In the genomic region with DNA sequence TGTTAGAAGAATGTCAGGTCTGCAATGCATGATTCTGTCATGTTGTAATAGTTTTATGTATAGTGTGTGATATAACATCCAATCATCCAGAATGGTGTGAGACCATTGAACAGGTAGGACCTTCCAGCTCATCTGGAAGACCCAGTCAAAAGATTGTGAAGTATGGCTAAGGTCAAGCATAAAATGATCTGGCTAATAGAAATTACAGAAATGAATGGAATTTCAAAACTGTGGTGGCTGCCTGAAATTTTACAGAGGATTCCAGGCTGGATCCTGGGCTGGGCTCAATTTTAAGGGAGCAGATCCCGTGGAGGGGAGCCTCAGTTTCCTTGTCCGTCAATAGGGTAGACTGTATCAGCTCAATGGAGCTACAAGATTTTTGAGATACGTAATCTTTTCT, we compare ENCODE assay signal across 27 cellular contexts. TPM values are rescaled to one million over a fixed set of nuclear protein-coding genes. Genes with fewer than 3 reads are reported as not detected.
"Had no signal": no experiment of that assay in that cellular context is flagged by ENCODE, and none has a peak within 500 bp of the region (broad histone marks: within the 10 kb centered on the region; RNA-seq: fewer than 3 reads in every experiment).

No MANE protein-coding gene starts in this region.

- H3K36me3 Mint-ChIP-seq: activated naive CD8-positive, alpha-beta T cell treated with anti-CD3 and anti-CD28 coated beads for 36 hours; natural killer cell treated with Interleukin-12 subunit alpha and Interleukin-12 subunit beta and Interleukin-15 and Interleukin-18, amount 100 ng/mL, for 72 hours had no signal

- H3K36me3 ChIP-seq: colonic mucosa, lower lobe of right lung, spleen, tibial nerve had no signal

- H3K27ac Mint-ChIP-seq: activated naive CD4-positive, alpha-beta T cell treated with anti-CD3 and anti-CD28 coated beads for 36 hours; activated naive CD8-positive, alpha-beta T cell treated with anti-CD3 and anti-CD28 coated beads for 36 hours; activated T-cell treated with anti-CD3 and anti-CD28 coated beads, Interleukin-2, amount 50 U/mL, for 72 hours; natural killer cell treated with Interleukin-12 subunit alpha and Interleukin-12 subunit beta and Interleukin-15 and Interleukin-18, amount 100 ng/mL, for 72 hours; T-helper 17 cell had no signal

- H3K27me3 ChIP-seq: colonic mucosa, tibial nerve had no signal

- ATAC-seq: activated T-cell treated with anti-CD3 and anti-CD28 coated beads, Interleukin-2, amount 50 U/mL, for 72 hours; lower lobe of right lung; mucosa of descending colon; natural killer cell treated with Interleukin-12 subunit alpha and Interleukin-12 subunit beta and Interleukin-15 and Interleukin-18, amount 100 ng/mL, for 72 hours; right cardiac atrium; T-helper 17 cell had no signal

- H3K27ac ChIP-seq: colonic mucosa, lower lobe of right lung, spleen had no signal

- H3K9me3 Mint-ChIP-seq: activated naive CD4-positive, alpha-beta T cell treated with anti-CD3 and anti-CD28 coated beads for 36 hours; activated naive CD8-positive, alpha-beta T cell treated with anti-CD3 and anti-CD28 coated beads for 36 hours; activated T-cell treated with anti-CD3 and anti-CD28 coated beads, Interleukin-2, amount 50 U/mL, for 72 hours; central memory CD8-positive, alpha-beta T cell; immature natural killer cell; natural killer cell treated with Interleukin-12 subunit alpha and Interleukin-12 subunit beta and Interleukin-15 and Interleukin-18, amount 100 ng/mL, for 72 hours had no signal

- H3K4me3 Mint-ChIP-seq: activated naive CD4-positive, alpha-beta T cell treated with anti-CD3 and anti-CD28 coated beads for 36 hours; activated naive CD8-positive, alpha-beta T cell treated with anti-CD3 and anti-CD28 coated beads for 36 hours; activated T-cell treated with anti-CD3 and anti-CD28 coated beads, Interleukin-2, amount 50 U/mL, for 72 hours; central memory CD8-positive, alpha-beta T cell; natural killer cell treated with Interleukin-12 subunit alpha and Interleukin-12 subunit beta and Interleukin-15 and Interleukin-18, amount 100 ng/mL, for 72 hours; T-helper 17 cell had no signal

- DNase-seq: activated CD4-positive, alpha-beta T cell treated with anti-CD3 and anti-CD28 coated beads for 4 hours; activated CD4-positive, alpha-beta T cell treated with anti-CD3 and anti-CD28 coated beads, Interleukin-2, amount 50 U/mL, for 4 hours; activated CD4-positive, CD25-positive, alpha-beta regulatory T cell; activated naive CD4-positive, alpha-beta T cell treated with anti-CD3 and anti-CD28 coated beads for 36 hours; activated naive CD8-positive, alpha-beta T cell treated with anti-CD3 and anti-CD28 coated beads for 36 hours; activated T-cell treated with anti-CD3 and anti-CD28 coated beads for 4 hours; activated T-cell treated with anti-CD3 and anti-CD28 coated beads, Interleukin-2, amount 50 U/mL, for 72 hours; amniotic stem cell; colonic mucosa; effector CD8-positive, alpha-beta T cell; hypothalamus; immature natural killer cell; kidney; lower lobe of right lung; mesendoderm; mucosa of descending colon; posterior cingulate gyrus; right cardiac atrium; spleen; stimulated activated naive CD4-positive, alpha-beta T cell; T-helper 17 cell; T1000 had no signal

- H3K4me1 Mint-ChIP-seq: activated naive CD8-positive, alpha-beta T cell treated with anti-CD3 and anti-CD28 coated beads for 36 hours had no signal

- H3K9me3 ChIP-seq: colonic mucosa, lower lobe of right lung, mucosa of descending colon, spleen, tibial nerve had no signal

- H3K4me3 ChIP-seq: colonic mucosa, lower lobe of right lung, mucosa of descending colon, spleen, tibial nerve had no signal

- H3K4me1 ChIP-seq: colonic mucosa, lower lobe of right lung had no signal

RNA-seq across cellular contexts. Expression of a gene that starts 39.1 kb away (rescaled TPM):
- total RNA-seq: epithelial cell of proximal tubule, myocyte had no signal
